In the genomic region with DNA sequence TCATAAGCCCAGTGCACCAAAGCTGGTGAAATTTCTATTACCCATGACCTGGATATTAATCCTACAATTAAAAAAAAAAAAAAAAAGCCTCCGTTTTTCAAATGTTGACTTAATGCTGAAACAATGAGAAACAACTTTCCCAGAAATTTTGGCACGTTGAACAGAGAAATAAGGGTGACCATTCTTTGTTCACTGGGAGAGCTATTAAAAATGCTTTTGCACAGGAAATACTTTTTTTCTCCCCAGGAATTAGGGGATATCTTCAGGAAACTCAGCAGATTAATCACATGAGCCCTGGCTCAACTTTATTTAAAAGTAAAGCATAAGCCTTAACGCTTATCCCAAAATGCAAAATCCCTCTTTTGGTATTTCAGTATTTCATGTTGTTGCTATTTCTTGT, we compare ENCODE assay signal across 22 cellular contexts. TPM values are rescaled to one million over a fixed set of nuclear protein-coding genes. Genes with fewer than 3 reads are reported as not detected.
DNase-seq lines count a peak whose midpoint lies in the region; ATAC-seq and TF ChIP-seq lines count a peak whose summit lies in the region.
"Had no signal": no experiment of that assay in that cellular context is flagged by ENCODE, and none has a peak within 500 bp of the region (broad histone marks: within the 10 kb centered on the region; RNA-seq: fewer than 3 reads in every experiment).

No MANE protein-coding gene starts in this region.

- WGBS in hepatocyte (ENCODE audit: low lambda C conversion rate, missing lambda C conversion rate) = 47% methylated on average over 3 of the region's 3 CpGs
- 23% methylated on average over 3 of the region's 3 CpGs for WGBS in smooth muscle cell (ENCODE audit: low lambda C conversion rate)

- H3F3A ChIP-seq in smooth muscle cell (ENCODE audit: low read depth) = peaks cover 18% of the 10 kb centered on the region

- no peak for TF ChIP-seq CTCF in hepatocyte (IDR thresholded peaks at IDR 0.05; ENCODE audit: poor library complexity)
- no peak for TF ChIP-seq CTCF in smooth muscle cell (IDR thresholded peaks at IDR 0.05; ENCODE audit: borderline replicate concordance, insufficient read depth, poor library complexity, severe bottlenecking)

- no peak overlapping the region for H3K4me2 ChIP-seq in hepatocyte
- peak overlapping the region; percentile 44 for H3K4me2 ChIP-seq in smooth muscle cell
- H3K4me2 ChIP-seq: PC-9 had no signal

- no peaks in the 10 kb centered on the region for H3K9me2 ChIP-seq in hepatocyte (replicated peaks; ENCODE audit: insufficient read depth)

- H3K4me3 ChIP-seq in hepatocyte = no peak overlapping the region
- no peak overlapping the region for H3K4me3 ChIP-seq in smooth muscle cell
- H3K4me3 ChIP-seq: PC-9, sigmoid colon, tibial nerve had no signal

- H3K79me2 ChIP-seq in hepatocyte = no peaks in the 10 kb centered on the region
- H3K79me2 ChIP-seq in smooth muscle cell (ENCODE audit: low read depth) = no peaks in the 10 kb centered on the region

- H3K27me3 ChIP-seq in hepatocyte = no peaks in the 10 kb centered on the region
- no peaks in the 10 kb centered on the region for H3K27me3 ChIP-seq in smooth muscle cell (ENCODE audit: low read depth)
- H3K27me3 ChIP-seq: sigmoid colon, tibial nerve had no signal

- no peaks in the 10 kb centered on the region for H3K9me3 ChIP-seq in hepatocyte (ENCODE audit: low read depth)
- no peaks in the 10 kb centered on the region for H3K9me3 ChIP-seq in smooth muscle cell (replicated peaks; ENCODE audit: low read depth)
- H3K9me3 ChIP-seq: sigmoid colon, tibial nerve had no signal

- H3K27ac ChIP-seq in hepatocyte = peak overlapping the region; percentile 1
- H3K27ac ChIP-seq in smooth muscle cell (ENCODE audit: low read depth) = peak overlapping the region; percentile 2
- H3K27ac ChIP-seq: PC-9, sigmoid colon had no signal

- no peak overlapping the region for H3K9ac ChIP-seq in smooth muscle cell (ENCODE audit: low read depth)

- H3K4me1 ChIP-seq in hepatocyte (ENCODE audit: insufficient read depth) (peaks cover 18% of the 10 kb centered on the region), smooth muscle cell (ENCODE audit: low read depth) (peaks cover 16% of the 10 kb centered on the region)

- ATAC-seq in GM18907 (IDR thresholded peaks at IDR 0.05; ENCODE audit: unreplicated experiment) = no peak
- ATAC-seq in HG03159 (IDR thresholded peaks at IDR 0.05; ENCODE audit: unreplicated experiment) = no peak
- no peak for ATAC-seq in GM19455 (IDR thresholded peaks at IDR 0.05; ENCODE audit: unreplicated experiment)
- ATAC-seq: naive thymus-derived CD4-positive, alpha-beta T cell; stimulated activated naive CD8-positive, alpha-beta T cell treated with anti-CD3 and anti-CD28 coated beads, Interleukin-15, amount 100 ng/mL, for 72 hours had no signal

- DNase-seq in GM04504 (ENCODE audit: low read depth) (peak; percentile 16), dermis blood vessel endothelial cell (peak; percentile 94), hepatocyte (ENCODE audit: low spot score) (no peak), smooth muscle cell (lab: John Stamatoyannopoulos, UW; ENCODE audit: unreplicated experiment) (no peak)
- DNase-seq: activated CD8-positive, alpha-beta memory T cell treated with anti-CD3 and anti-CD28 coated beads for 24 hours; activated gamma-delta T cell treated with Interleukin-2 at 50 U/mL for 16 hours; activated T-cell treated with anti-CD3 and anti-CD28 coated beads, Interleukin-2, amount 50 U/mL, for 1 hour; cortex of kidney; DMS153; GOT3; naive thymus-derived CD4-positive, alpha-beta T cell; NCI-H146; PC-9; SIG-M5; sigmoid colon; stimulated activated naive CD8-positive, alpha-beta T cell treated with anti-CD3 and anti-CD28 coated beads, Interleukin-15, amount 100 ng/mL, for 72 hours; T-helper 1 cell had no signal

- H3K36me3 ChIP-seq in hepatocyte (replicated peaks; ENCODE audit: insufficient read depth, low read depth) (no peaks in the 10 kb centered on the region), smooth muscle cell (ENCODE audit: low read depth) (no peaks in the 10 kb centered on the region)
- H3K36me3 ChIP-seq: sigmoid colon, tibial nerve had no signal

- no peak overlapping the region for H2AFZ ChIP-seq in hepatocyte
- H2AFZ ChIP-seq in smooth muscle cell (ENCODE audit: low read depth) = no peak overlapping the region
- H2AFZ ChIP-seq: PC-9 had no signal

- no peaks in the 10 kb centered on the region for H4K20me1 ChIP-seq in hepatocyte (ENCODE audit: insufficient read depth, poor library complexity, severe bottlenecking)
- no peaks in the 10 kb centered on the region for H4K20me1 ChIP-seq in smooth muscle cell (ENCODE audit: low read depth)

RNA-seq across cellular contexts. Expression of a gene that starts 54.8 kb away (rescaled TPM):
- total RNA-seq in dermis blood vessel endothelial cell = 213 and 216 TPM in 2 replicates
- total RNA-seq in hepatocyte = 42.3 and 48.0 TPM in 2 replicates
- 31.3 and 32.9 TPM in 2 replicates for polyA plus RNA-seq in hepatocyte
- total RNA-seq in smooth muscle cell = 89.0 and 104 TPM in 2 replicates
- polyA plus RNA-seq in smooth muscle cell = 47.0 and 52.3 TPM in 2 replicates
- total RNA-seq: G401; naive thymus-derived CD4-positive, alpha-beta T cell had no signal
- polyA plus RNA-seq: naive thymus-derived CD4-positive, alpha-beta T cell had no signal

Comparison
In these comparisons a context has a peak if more than half of its experiments do, and no peak if none do; other contexts are left out.
1. DNase-seq: peak in GM04504 (single experiment) and dermis blood vessel endothelial cell (single experiment); none in hepatocyte (single experiment) and smooth muscle cell (single experiment).